In the genomic region with DNA sequence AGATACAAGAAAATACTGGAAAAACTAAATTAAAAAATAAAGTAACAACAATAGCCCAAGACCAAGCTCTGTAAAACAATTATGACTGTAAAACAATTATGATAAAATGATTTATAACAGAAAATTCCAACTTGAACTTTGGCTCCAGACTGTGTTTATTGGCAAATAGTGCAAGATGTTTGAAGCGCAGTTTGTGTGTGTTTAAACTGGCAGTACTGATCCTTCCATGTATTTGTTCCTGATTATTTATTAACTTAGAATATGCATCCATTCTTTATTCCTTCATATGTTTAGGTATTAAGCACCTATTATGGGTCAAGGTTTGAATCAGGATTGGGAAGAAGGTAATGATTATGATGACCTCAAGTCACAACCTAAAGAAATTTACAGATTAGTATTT, we compare ENCODE assay signal across 1 cellular context.
A peak's percentile ranks its signal among the peaks of the same experiment; 100 is the strongest.
TF ChIP-seq lines count a peak whose summit lies in the region.

No MANE protein-coding gene starts in this region.

TF ChIP-seq in HepG2, 621 proteins besides CTCF, POLR2A, EP300 and RAD21 (continued from another document):
- TF ChIP-seq, protein P1, sequence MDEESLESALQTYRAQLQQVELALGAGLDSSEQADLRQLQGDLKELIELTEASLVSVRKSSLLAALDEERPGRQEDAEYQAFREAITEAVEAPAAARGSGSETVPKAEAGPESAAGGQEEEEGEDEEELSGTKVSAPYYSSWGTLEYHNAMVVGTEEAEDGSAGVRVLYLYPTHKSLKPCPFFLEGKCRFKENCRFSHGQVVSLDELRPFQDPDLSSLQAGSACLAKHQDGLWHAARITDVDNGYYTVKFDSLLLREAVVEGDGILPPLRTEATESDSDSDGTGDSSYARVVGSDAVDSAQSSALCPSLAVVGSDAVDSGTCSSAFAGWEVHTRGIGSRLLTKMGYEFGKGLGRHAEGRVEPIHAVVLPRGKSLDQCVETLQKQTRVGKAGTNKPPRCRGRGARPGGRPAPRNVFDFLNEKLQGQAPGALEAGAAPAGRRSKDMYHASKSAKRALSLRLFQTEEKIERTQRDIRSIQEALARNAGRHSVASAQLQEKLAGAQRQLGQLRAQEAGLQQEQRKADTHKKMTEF (CRISPR knock-in tag; IDR thresholded peaks at IDR 0.05), result 0 out of 2 replicates have a peak, but pooled peaks have one; percentile 28
- TF ChIP-seq, protein P2, sequence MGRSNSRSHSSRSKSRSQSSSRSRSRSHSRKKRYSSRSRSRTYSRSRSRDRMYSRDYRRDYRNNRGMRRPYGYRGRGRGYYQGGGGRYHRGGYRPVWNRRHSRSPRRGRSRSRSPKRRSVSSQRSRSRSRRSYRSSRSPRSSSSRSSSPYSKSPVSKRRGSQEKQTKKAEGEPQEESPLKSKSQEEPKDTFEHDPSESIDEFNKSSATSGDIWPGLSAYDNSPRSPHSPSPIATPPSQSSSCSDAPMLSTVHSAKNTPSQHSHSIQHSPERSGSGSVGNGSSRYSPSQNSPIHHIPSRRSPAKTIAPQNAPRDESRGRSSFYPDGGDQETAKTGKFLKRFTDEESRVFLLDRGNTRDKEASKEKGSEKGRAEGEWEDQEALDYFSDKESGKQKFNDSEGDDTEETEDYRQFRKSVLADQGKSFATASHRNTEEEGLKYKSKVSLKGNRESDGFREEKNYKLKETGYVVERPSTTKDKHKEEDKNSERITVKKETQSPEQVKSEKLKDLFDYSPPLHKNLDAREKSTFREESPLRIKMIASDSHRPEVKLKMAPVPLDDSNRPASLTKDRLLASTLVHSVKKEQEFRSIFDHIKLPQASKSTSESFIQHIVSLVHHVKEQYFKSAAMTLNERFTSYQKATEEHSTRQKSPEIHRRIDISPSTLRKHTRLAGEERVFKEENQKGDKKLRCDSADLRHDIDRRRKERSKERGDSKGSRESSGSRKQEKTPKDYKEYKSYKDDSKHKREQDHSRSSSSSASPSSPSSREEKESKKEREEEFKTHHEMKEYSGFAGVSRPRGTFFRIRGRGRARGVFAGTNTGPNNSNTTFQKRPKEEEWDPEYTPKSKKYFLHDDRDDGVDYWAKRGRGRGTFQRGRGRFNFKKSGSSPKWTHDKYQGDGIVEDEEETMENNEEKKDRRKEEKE (IDR thresholded peaks at IDR 0.05), result no peak
